Comparison of ENCODE assay signal across 1 cellular context in the genomic region with DNA sequence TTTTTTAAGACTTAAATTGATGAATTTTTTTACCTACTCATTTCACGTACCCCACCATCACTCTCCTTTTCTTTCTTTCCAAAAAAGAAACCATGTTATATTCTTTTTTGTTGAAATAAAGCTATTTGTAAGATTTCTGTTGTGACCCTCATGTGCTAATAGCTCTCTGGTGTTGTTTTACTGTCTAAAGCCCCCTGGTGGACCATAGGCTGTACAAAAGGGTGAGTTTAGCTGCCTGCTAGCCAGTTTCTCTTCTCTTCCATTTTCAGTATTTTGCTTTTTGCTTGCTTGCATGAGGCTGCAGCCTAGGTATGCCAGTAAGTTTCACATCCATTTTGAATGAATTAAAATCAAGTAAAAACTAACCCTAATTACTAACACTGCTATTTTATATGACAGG.
TF ChIP-seq lines count a peak whose summit lies in the region.

No MANE protein-coding gene starts in this region.

TF ChIP-seq in K562, 482 proteins besides CTCF, POLR2A, EP300 and RAD21 (continued from another document):
- TF ChIP-seq, protein P1, sequence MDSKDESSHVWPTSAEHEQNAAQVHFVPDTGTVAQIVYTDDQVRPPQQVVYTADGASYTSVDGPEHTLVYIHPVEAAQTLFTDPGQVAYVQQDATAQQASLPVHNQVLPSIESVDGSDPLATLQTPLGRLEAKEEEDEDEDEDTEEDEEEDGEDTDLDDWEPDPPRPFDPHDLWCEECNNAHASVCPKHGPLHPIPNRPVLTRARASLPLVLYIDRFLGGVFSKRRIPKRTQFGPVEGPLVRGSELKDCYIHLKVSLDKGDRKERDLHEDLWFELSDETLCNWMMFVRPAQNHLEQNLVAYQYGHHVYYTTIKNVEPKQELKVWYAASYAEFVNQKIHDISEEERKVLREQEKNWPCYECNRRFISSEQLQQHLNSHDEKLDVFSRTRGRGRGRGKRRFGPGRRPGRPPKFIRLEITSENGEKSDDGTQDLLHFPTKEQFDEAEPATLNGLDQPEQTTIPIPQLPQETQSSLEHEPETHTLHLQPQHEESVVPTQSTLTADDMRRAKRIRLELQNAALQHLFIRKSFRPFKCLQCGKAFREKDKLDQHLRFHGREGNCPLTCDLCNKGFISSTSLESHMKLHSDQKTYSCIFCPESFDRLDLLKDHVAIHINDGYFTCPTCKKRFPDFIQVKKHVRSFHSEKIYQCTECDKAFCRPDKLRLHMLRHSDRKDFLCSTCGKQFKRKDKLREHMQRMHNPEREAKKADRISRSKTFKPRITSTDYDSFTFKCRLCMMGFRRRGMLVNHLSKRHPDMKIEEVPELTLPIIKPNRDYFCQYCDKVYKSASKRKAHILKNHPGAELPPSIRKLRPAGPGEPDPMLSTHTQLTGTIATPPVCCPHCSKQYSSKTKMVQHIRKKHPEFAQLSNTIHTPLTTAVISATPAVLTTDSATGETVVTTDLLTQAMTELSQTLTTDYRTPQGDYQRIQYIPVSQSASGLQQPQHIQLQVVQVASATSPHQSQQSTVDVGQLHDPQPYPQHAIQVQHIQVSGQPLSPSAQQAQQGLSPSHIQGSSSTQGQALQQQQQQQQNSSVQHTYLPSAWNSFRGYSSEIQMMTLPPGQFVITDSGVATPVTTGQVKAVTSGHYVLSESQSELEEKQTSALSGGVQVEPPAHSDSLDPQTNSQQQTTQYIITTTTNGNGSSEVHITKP (IDR thresholded peaks at IDR 0.05; ENCODE audit: partially characterized antibody): no peak
